In genomic region chr3:61674595-61674994, GRCh38 we compare ENCODE assay signal across 21 cellular contexts.
"Had no signal": no experiment of that assay in that cellular context is flagged by ENCODE, and none has a peak within 500 bp of the region (broad histone marks: within the 10 kb centered on the region; RNA-seq: fewer than 3 reads in every experiment).

No MANE protein-coding gene starts in this region.

- H3K36me3 Mint-ChIP-seq: IgD-negative memory B cell had no signal

- ATAC-seq: K562, Panc1, PC-3, Right ventricle myocardium inferior, SK-N-SH treated with all-trans-retinoic acid at 6 μM for 48 hours had no signal

- H3K27ac ChIP-seq: KMS-11, SJCRH30 had no signal

- H3K27ac Mint-ChIP-seq: IgD-negative memory B cell had no signal

- H3K9ac ChIP-seq: KMS-11 had no signal

- H3K4me1 ChIP-seq: SJCRH30 had no signal

- H3K27me3 Mint-ChIP-seq: IgD-negative memory B cell had no signal

- H3K9me3 ChIP-seq: SJCRH30 had no signal

- H3K4me3 ChIP-seq: K562, SJCRH30 had no signal

- H3K4me3 Mint-ChIP-seq: IgD-negative memory B cell had no signal

- H3K36me3 ChIP-seq: SJCRH30 had no signal

- DNase-seq: Kasumi-1, MM.1S, NCI-H1092 treated with DMSO at 0.1 percent for 48 hours, NCI-H1436, NCI-H1694 treated with DMSO at 0.1 percent for 48 hours, NCI-H1930, NCI-H2081, NCI-H2107, NCI-H2227 treated with DMSO at 0.1 percent for 48 hours, NCI-H524, NCI-H526 treated with DMSO at 0.1 percent for 48 hours, NCI-H774, PC-3, SHP77 treated with DMSO at 0.1 percent for 48 hours, SJCRH30 had no signal

- H3K27me3 ChIP-seq: SJCRH30 had no signal
